1 cellular context compared by ENCODE assay signal in the genomic region with DNA sequence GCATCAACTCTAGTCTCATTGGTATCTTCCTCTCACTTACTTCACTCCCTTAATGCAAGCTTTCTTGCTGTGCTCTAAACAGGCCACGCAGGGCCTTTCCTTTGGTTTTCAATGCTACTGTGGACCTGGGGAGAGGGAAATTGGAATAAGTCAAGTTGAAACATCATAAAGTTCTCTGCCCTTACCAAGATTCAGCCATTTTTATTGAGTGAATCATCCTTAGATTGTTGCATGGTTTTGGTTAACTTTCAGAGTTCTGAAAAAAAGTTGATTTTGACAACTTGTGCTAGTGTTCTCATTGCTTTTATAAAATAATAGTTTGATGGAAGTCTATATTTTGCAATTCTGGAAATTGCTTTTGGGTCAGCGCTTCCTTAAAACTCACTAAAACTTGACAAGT.
TF ChIP-seq lines count a peak whose summit lies in the region.

No MANE protein-coding gene starts in this region.

TF ChIP-seq in SK-N-SH treated with all-trans-retinoic acid at 6 μM for 48 hours, 23 proteins besides CTCF, POLR2A, EP300 and RAD21 (continued from another document):
- TF ChIP-seq, protein P1, sequence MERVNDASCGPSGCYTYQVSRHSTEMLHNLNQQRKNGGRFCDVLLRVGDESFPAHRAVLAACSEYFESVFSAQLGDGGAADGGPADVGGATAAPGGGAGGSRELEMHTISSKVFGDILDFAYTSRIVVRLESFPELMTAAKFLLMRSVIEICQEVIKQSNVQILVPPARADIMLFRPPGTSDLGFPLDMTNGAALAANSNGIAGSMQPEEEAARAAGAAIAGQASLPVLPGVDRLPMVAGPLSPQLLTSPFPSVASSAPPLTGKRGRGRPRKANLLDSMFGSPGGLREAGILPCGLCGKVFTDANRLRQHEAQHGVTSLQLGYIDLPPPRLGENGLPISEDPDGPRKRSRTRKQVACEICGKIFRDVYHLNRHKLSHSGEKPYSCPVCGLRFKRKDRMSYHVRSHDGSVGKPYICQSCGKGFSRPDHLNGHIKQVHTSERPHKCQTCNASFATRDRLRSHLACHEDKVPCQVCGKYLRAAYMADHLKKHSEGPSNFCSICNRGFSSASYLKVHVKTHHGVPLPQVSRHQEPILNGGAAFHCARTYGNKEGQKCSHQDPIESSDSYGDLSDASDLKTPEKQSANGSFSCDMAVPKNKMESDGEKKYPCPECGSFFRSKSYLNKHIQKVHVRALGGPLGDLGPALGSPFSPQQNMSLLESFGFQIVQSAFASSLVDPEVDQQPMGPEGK (CRISPR knock-in tag; IDR thresholded peaks at IDR 0.05; ENCODE audit: borderline replicate concordance): no peak
- no peak for TF ChIP-seq SNAI2 (CRISPR knock-in tag; IDR thresholded peaks at IDR 0.05)
TF ChIP-seq in SK-N-SH treated with all-trans-retinoic acid at 6 μM for 48 hours: peak in this region for 0.
